ENCODE assay signal across 30 cellular contexts in genomic region chr7:16504019-16504418, GRCh38. TPM values are rescaled to one million over a fixed set of nuclear protein-coding genes. Genes with fewer than 3 reads are reported as not detected.
DNase-seq lines count a peak whose midpoint lies in the region; ATAC-seq and TF ChIP-seq lines count a peak whose summit lies in the region.
"Had no signal": no experiment of that assay in that cellular context is flagged by ENCODE, and none has a peak within 500 bp of the region (broad histone marks: within the 10 kb centered on the region; RNA-seq: fewer than 3 reads in every experiment).

No MANE protein-coding gene starts in this region.

- TF ChIP-seq CTCF in AG04450 (IDR thresholded peaks at IDR 0.05; ENCODE audit: low read depth, low read length) (no peak), choroid plexus epithelial cell (conservative IDR thresholded peaks at IDR 0.05; ENCODE audit: low read depth, low read length) (no peak), upper lobe of left lung (IDR thresholded peaks at IDR 0.05) (no peak), tibial nerve (IDR thresholded peaks at IDR 0.05) (no peak)

- H3K9me3 ChIP-seq in AG04450 (ENCODE audit: control insufficient read depth, insufficient read depth, low read length) (peaks cover 7% of the 10 kb centered on the region), upper lobe of left lung (no peaks in the 10 kb centered on the region), tibial nerve (peaks cover 0 to 12% (median 0%) of the 10 kb centered on the region in 4 donors)
- H3K9me3 ChIP-seq: esophagus muscularis mucosa, SK-N-SH, tibial artery had no signal

- H3K27ac ChIP-seq in AG04450 (ENCODE audit: low read depth, low read length): no peak overlapping the region
- no peak overlapping the region for H3K27ac ChIP-seq in upper lobe of left lung
- H3K27ac ChIP-seq in tibial nerve: no peak overlapping the region
- H3K27ac ChIP-seq: esophagus muscularis mucosa, heart left ventricle, KMS-11, PC-9, tibial artery had no signal

- in situ Hi-C loops in ACHN (cut with HindIII; ENCODE audit: low pct_ligation_motif_present, low pct_unique_long_range_greater_than_20kb, low sequenced_read_pairs): no loop called here

- no peaks in the 10 kb centered on the region for H3K36me3 ChIP-seq in upper lobe of left lung
- no peaks in the 10 kb centered on the region for H3K36me3 ChIP-seq in tibial nerve
- H3K36me3 ChIP-seq: esophagus muscularis mucosa, heart left ventricle, tibial artery had no signal

- TF ChIP-seq POLR2A in upper lobe of left lung (IDR thresholded peaks at IDR 0.05) (no peak), tibial nerve (IDR thresholded peaks at IDR 0.05) (no peak)

- no peaks in the 10 kb centered on the region for H3K27me3 ChIP-seq in AG04450 (ENCODE audit: control insufficient read depth, insufficient read depth, low read length)
- no peaks in the 10 kb centered on the region for H3K27me3 ChIP-seq in upper lobe of left lung
- no peaks in the 10 kb centered on the region for H3K27me3 ChIP-seq in tibial nerve
- H3K27me3 ChIP-seq: esophagus muscularis mucosa, heart left ventricle, tibial artery had no signal

- POLR2A ChIA-PET in AG04450 (lab: Yijun Ruan, JAX): interaction anchor here (0.7 to 1.0 kb wide), 2 partner anchors 16 to 83 kb away, joined by 3 read pairs; partner anchors contain the start of gene CRPPA

- no peak for ATAC-seq in upper lobe of left lung (ENCODE audit: low FRiP score in 2 of 2)
- ATAC-seq: activated CD4-positive, CD25-positive, alpha-beta regulatory T cell treated with anti-CD3 and anti-CD28 coated beads, Interleukin-2, amount 50 U/mL, for 24 hours; heart left ventricle had no signal

- CTCF ChIA-PET in AG04450 (lab: Charles Lee): interaction anchor here (0.6 to 1.8 kb wide), 3 partner anchors 61 to 426 kb away, joined by 3 to 9 read pairs (median 5); no protein-coding TSS in a partner anchor

- H3K4me1 ChIP-seq in upper lobe of left lung: no peaks in the 10 kb centered on the region
- no peaks in the 10 kb centered on the region for H3K4me1 ChIP-seq in tibial nerve
- H3K4me1 ChIP-seq: esophagus muscularis mucosa, heart left ventricle, tibial artery had no signal

- TF ChIP-seq EP300 in upper lobe of left lung (IDR thresholded peaks at IDR 0.05): no peak
- TF ChIP-seq EP300 in tibial nerve (IDR thresholded peaks at IDR 0.05): no peak

- peak; percentile 72 for DNase-seq in AG04450 (ENCODE audit: low read depth, low spot score)
- DNase-seq in M059J (ENCODE audit: low read depth): peak; percentile 62
- DNase-seq in choroid plexus epithelial cell (ENCODE audit: low read depth): peak; percentile 47
- peak; percentile 31 for DNase-seq in kidney tubule cell (ENCODE audit: low spot score)
- DNase-seq in upper lobe of left lung: no peak
- DNase-seq in ACHN: no peak
- no peak for DNase-seq in HuH-7 (ENCODE audit: low spot score)
- DNase-seq in tibial nerve (ENCODE audit: low spot score in 2 of 2): no peak
- DNase-seq: activated naive CD8-positive, alpha-beta T cell treated with anti-CD3 and anti-CD28 coated beads, Interleukin-2, amount 10 ng/mL, durations not matched to agents 7 days and 5 days; CD4-positive, CD25-positive, alpha-beta regulatory T cell; DMS79; effector CD4-positive, alpha-beta T cell; H9; heart left ventricle; NCI-H1092 treated with DMSO at 0.1 percent for 48 hours; PC-9; SK-N-SH; stimulated activated CD4-positive, alpha-beta T cell treated with anti-CD3 and anti-CD28 coated beads, Interleukin-15, amount 100 ng/mL, for 24 hours; stimulated activated naive CD4-positive, alpha-beta T cell; T-helper 9 cell; tibial artery had no signal

- H3K4me3 ChIP-seq in AG04450 (ENCODE audit: low read depth, low read length) (no peak overlapping the region), choroid plexus epithelial cell (ENCODE audit: low read depth, low read length) (no peak overlapping the region), upper lobe of left lung (no peak overlapping the region), tibial nerve (no peak overlapping the region)
- H3K4me3 ChIP-seq: esophagus muscularis mucosa, heart left ventricle, PC-9, tibial artery had no signal

- 82 to 88% methylated on average over 6 of the region's 6 CpGs for WGBS in upper lobe of left lung, 2 donors
- 64 to 73% methylated on average over 6 of the region's 6 CpGs for WGBS in tibial nerve, 2 donors

RNA-seq across cellular contexts. Expression of gene LRRC72, which starts 22.6 kb away (rescaled TPM):
- not detected in 2 replicates for polyA plus RNA-seq in AG04450 (2011; rRNA removed)
- polyA minus RNA-seq in AG04450 (2011; rRNA and poly(A)+ RNA removed): not detected in 2 replicates
- total RNA-seq in M059J (2014; rRNA removed; shearing (Covaris generic)): not detected in 2 replicates
- total RNA-seq in upper lobe of left lung (not detected), tibial nerve (not detected)
- total RNA-seq: A673; activated CD8-positive, alpha-beta memory T cell treated with anti-CD3 and anti-CD28 coated beads for 36 hours; activated naive CD8-positive, alpha-beta T cell treated with anti-CD3 and anti-CD28 coated beads, Interleukin-2, amount 10 ng/mL, durations not matched to agents 7 days and 5 days; activated T-helper 1 cell treated with anti-CD3 and anti-CD28 coated beads, Interleukin-12 subunit alpha, Interleukin-12 subunit beta, Interleukin-2, Interleukin-4 antibody, amounts not matched to agents 30 ng/mL and 10 ng/mL and 1 ng/mL, durations not matched to agents 14 hours and 24 hours and 36 hours; cardiac septum; CD4-positive, CD25-positive, alpha-beta regulatory T cell; esophagus muscularis mucosa; H9; heart left ventricle; PC-9 had no signal
- polyA plus RNA-seq: CD4-positive, CD25-positive, alpha-beta regulatory T cell; heart left ventricle; keratinocyte; neural cell; SK-N-SH had no signal

RNA-seq across cellular contexts. Expression of gene SOSTDC1, which starts 38.5 kb away (rescaled TPM):
- polyA plus RNA-seq in AG04450 (2011; rRNA removed): 0.11 and 0.14 TPM in 2 replicates
- polyA minus RNA-seq in AG04450 (2011; rRNA and poly(A)+ RNA removed): not detected in 2 replicates
- total RNA-seq in M059J (2014; rRNA removed; shearing (Covaris generic)): not detected in 2 replicates
- total RNA-seq in upper lobe of left lung (10 to 100 TPM in 3 of 6 donors, 1 to 10 TPM in 3; 3.1 to 37.5 (median 9.4) TPM), tibial nerve (1 to 10 TPM in 2 of 4 donors, under 1 TPM in 2; 0.39 to 2.4 (median 1.5) TPM)
- total RNA-seq: A673; activated CD8-positive, alpha-beta memory T cell treated with anti-CD3 and anti-CD28 coated beads for 36 hours; activated naive CD8-positive, alpha-beta T cell treated with anti-CD3 and anti-CD28 coated beads, Interleukin-2, amount 10 ng/mL, durations not matched to agents 7 days and 5 days; activated T-helper 1 cell treated with anti-CD3 and anti-CD28 coated beads, Interleukin-12 subunit alpha, Interleukin-12 subunit beta, Interleukin-2, Interleukin-4 antibody, amounts not matched to agents 30 ng/mL and 10 ng/mL and 1 ng/mL, durations not matched to agents 14 hours and 24 hours and 36 hours; cardiac septum; CD4-positive, CD25-positive, alpha-beta regulatory T cell; H9; PC-9 had no signal
- polyA plus RNA-seq: CD4-positive, CD25-positive, alpha-beta regulatory T cell had no signal

Comparison
In these comparisons a context has a peak if more than half of its experiments do, and no peak if none do; other contexts are left out.
1. DNase-seq: peak in AG04450 (single experiment), M059J (single experiment), choroid plexus epithelial cell (single experiment) and kidney tubule cell (single experiment); none in upper lobe of left lung (0 of 2), ACHN (single experiment), HuH-7 (single experiment) and tibial nerve (0 of 2).